1 cellular context compared by ENCODE assay signal in the genomic region with DNA sequence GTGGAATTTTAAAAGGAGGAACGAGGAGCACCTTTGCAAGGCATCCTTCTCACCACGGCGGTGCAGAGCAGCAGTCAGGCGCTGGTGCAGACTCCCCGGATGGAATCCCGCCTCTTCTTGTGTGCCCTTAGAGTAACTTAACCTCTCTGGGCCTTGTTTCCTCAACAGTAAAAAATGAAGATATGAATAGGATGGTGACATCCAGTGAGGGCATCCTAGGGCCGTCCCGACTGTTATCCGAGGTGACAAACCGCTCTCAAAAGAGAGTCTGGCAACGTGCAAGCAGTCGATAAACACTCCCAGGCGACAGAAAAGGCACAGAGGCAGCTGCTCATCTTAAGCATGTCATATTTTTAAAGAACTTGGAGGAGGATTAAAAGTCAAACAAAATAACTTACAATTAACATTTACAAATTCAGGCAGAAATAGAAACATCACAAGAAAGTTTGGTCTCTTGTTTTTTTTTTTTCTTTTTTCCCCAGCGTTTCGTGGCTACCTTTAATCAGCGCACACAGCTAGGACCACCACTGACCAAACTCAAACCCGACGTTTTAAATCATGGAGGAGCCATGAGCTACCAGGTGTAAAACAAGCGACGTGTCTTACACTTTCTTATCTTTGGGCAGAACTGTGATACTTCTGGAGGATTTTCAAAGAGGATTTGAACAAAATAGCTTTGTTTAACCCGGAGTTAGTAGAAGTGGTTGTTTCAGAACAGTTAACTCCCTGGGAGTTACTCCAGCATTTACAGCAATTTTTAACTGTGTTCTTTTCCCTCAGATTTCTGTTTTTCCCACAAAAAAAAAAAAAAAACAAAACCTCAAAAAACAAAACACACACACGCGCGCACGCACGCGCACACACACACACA.
TF ChIP-seq lines count a peak whose summit lies in the region.

No MANE protein-coding gene starts in this region.

TF ChIP-seq in HCT116, 20 proteins besides CTCF, POLR2A, EP300 and RAD21 (continued from another document):
- TF ChIP-seq EGR1 (IDR thresholded peaks at IDR 0.05; ENCODE audit: low read depth) (no peak), ZNF274 (IDR thresholded peaks at IDR 0.05; ENCODE audit: low read depth, low read length) (no peak)
